13 cellular contexts compared by ENCODE assay signal in the genomic region with DNA sequence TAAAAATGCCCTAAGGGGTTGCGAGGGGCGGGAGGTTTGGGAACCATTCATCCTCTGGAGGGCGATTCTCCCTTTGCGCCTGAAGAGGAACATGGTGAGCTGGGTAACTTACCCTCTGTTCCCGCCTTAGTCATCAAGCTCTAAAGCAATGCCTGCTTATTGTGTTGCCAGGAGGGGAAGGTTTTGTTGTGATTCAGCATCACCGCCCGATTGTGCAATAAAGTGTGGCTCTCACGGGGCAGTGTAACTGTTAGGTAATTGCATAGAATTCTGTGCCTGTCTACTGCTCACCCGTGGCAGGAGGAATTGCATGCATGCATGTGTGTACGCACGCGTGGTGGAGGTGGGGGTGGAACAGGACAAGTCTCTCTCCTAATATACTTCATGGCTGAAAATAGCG.
DNase-seq lines count a peak whose midpoint lies in the region; ATAC-seq, FAIRE-seq and TF ChIP-seq lines count a peak whose summit lies in the region.
"Had no signal": no experiment of that assay in that cellular context is flagged by ENCODE, and none has a peak within 500 bp of the region (broad histone marks: within the 10 kb centered on the region; RNA-seq: fewer than 3 reads in every experiment).

No MANE protein-coding gene starts in this region.

- TF ChIP-seq CTCF in right atrium auricular region (IDR thresholded peaks at IDR 0.05) (no peak), fibroblast of villous mesenchyme (IDR thresholded peaks at IDR 0.05; ENCODE audit: insufficient read depth, low read depth, low read length) (no peak), D721Med (IDR thresholded peaks at IDR 0.05; ENCODE audit: insufficient read depth, missing control alignments) (no peak)

- CTCF ChIA-PET in activated CD8-positive, alpha-beta memory T cell treated with anti-CD3 and anti-CD28 coated beads, Interleukin-2, amount 10 ng/mL, durations not matched to agents 7 days and 5 days (lab: Charles Lee): interaction anchor here (3.9 kb wide), 1 partner anchor 439 kb away, joined by 24 read pairs; no protein-coding TSS in a partner anchor

- H3K9me3 ChIP-seq in right atrium auricular region: no peaks in the 10 kb centered on the region
- H3K9me3 ChIP-seq: SJSA1 had no signal

- no peak overlapping the region for H3K27ac ChIP-seq in right atrium auricular region
- H3K27ac ChIP-seq: SJSA1, tibial artery had no signal

- no peak overlapping the region for H3K4me3 Mint-ChIP-seq in activated CD8-positive, alpha-beta memory T cell treated with anti-CD3 and anti-CD28 coated beads, Interleukin-2, amount 10 ng/mL, durations not matched to agents 7 days and 5 days
- H3K4me3 Mint-ChIP-seq: nephron progenitor cell had no signal

- DNase-seq in right atrium auricular region (ENCODE audit: low spot score) (peak; percentile 73), cardiac septum (ENCODE audit: low spot score) (no peak), SIG-M5 treated with dmso at 0.1 percent for 504 hours (lab: John Stamatoyannopoulos, UW; ENCODE audit: unreplicated experiment) (peak; percentile 95), fibroblast of villous mesenchyme (ENCODE audit: low read depth) (peak; percentile 82), NCI-H187 treated with DMSO at 0.1 percent for 48 hours (lab: John Stamatoyannopoulos, UW) (no peak), D721Med (ENCODE audit: insufficient read length, low spot score) (no peak), NCI-H2029 (lab: John Stamatoyannopoulos, UW) (no peak)
- no peak for DNase-seq in activated CD8-positive, alpha-beta memory T cell treated with anti-CD3 and anti-CD28 coated beads, Interleukin-2, amount 10 ng/mL, durations not matched to agents 7 days and 5 days
- DNase-seq: NCI-H1930; nephron progenitor cell; stimulated activated CD4-positive, alpha-beta T cell treated with anti-CD3 and anti-CD28 coated beads, Interleukin-4, amount 100 ng/mL, for 24 hours; tibial artery had no signal

- H3K27ac Mint-ChIP-seq in activated CD8-positive, alpha-beta memory T cell treated with anti-CD3 and anti-CD28 coated beads, Interleukin-2, amount 10 ng/mL, durations not matched to agents 7 days and 5 days: no peak overlapping the region
- H3K27ac Mint-ChIP-seq: nephron progenitor cell had no signal

- H3K27me3 Mint-ChIP-seq in activated CD8-positive, alpha-beta memory T cell treated with anti-CD3 and anti-CD28 coated beads, Interleukin-2, amount 10 ng/mL, durations not matched to agents 7 days and 5 days: no peaks in the 10 kb centered on the region

- no peaks in the 10 kb centered on the region for H3K36me3 Mint-ChIP-seq in activated CD8-positive, alpha-beta memory T cell treated with anti-CD3 and anti-CD28 coated beads, Interleukin-2, amount 10 ng/mL, durations not matched to agents 7 days and 5 days

- H3K4me1 Mint-ChIP-seq in activated CD8-positive, alpha-beta memory T cell treated with anti-CD3 and anti-CD28 coated beads, Interleukin-2, amount 10 ng/mL, durations not matched to agents 7 days and 5 days: no peaks in the 10 kb centered on the region
- H3K4me1 Mint-ChIP-seq: nephron progenitor cell had no signal

- ATAC-seq in activated CD8-positive, alpha-beta memory T cell treated with anti-CD3 and anti-CD28 coated beads, Interleukin-2, amount 10 ng/mL, durations not matched to agents 7 days and 5 days: no peak

- H3K4me1 ChIP-seq in right atrium auricular region: peaks cover 0 to 10% of the 10 kb centered on the region in 2 donors
- H3K4me1 ChIP-seq: SJSA1 had no signal

- no peak for FAIRE-seq in D721Med (lab: Jason Lieb, UNC)

- H3K36me3 ChIP-seq in right atrium auricular region: no peaks in the 10 kb centered on the region
- H3K36me3 ChIP-seq: SJSA1, tibial artery had no signal

- no peaks in the 10 kb centered on the region for H3K9me3 Mint-ChIP-seq in activated CD8-positive, alpha-beta memory T cell treated with anti-CD3 and anti-CD28 coated beads, Interleukin-2, amount 10 ng/mL, durations not matched to agents 7 days and 5 days (ENCODE audit: low read depth)

- no peaks in the 10 kb centered on the region for H3K27me3 ChIP-seq in right atrium auricular region
- H3K27me3 ChIP-seq: SJSA1, tibial artery had no signal

- no peak overlapping the region for H3K4me3 ChIP-seq in right atrium auricular region
- no peak overlapping the region for H3K4me3 ChIP-seq in fibroblast of villous mesenchyme (ENCODE audit: low read depth, low read length)
- H3K4me3 ChIP-seq: SJSA1, tibial artery had no signal

- intact Hi-C loops in cardiac septum (cut with DNase I): loop anchor here (5.0 kb wide), 1 partner anchor 67 kb away; no protein-coding TSS in a partner anchor

Comparison
In these comparisons a context has a peak if more than half of its experiments do, and no peak if none do; other contexts are left out.
1. DNase-seq: peak in right atrium auricular region (single experiment), SIG-M5 treated with dmso at 0.1 percent for 504 hours (single experiment) and fibroblast of villous mesenchyme (single experiment); none in cardiac septum (single experiment), activated CD8-positive, alpha-beta memory T cell treated with anti-CD3 and anti-CD28 coated beads, Interleukin-2, amount 10 ng/mL, durations not matched to agents 7 days and 5 days (single experiment), NCI-H187 treated with DMSO at 0.1 percent for 48 hours (single experiment), D721Med (single experiment) and NCI-H2029 (single experiment).